Comparison of ENCODE assay signal across 12 cellular contexts in genomic region chr2:9001778-9002177, GRCh38. TPM values are rescaled to one million over a fixed set of nuclear protein-coding genes. Genes with fewer than 3 reads are reported as not detected.
A peak's percentile ranks its signal among the peaks of the same experiment; 100 is the strongest.
DNase-seq lines count a peak whose midpoint lies in the region; ATAC-seq, FAIRE-seq and TF ChIP-seq lines count a peak whose summit lies in the region.
"Had no signal": no experiment of that assay in that cellular context is flagged by ENCODE, and none has a peak within 500 bp of the region (broad histone marks: within the 10 kb centered on the region; RNA-seq: fewer than 3 reads in every experiment).

No MANE protein-coding gene starts in this region.

- no peak overlapping the region for H3K9ac ChIP-seq in HUES6 (ENCODE audit: low read length)

- H3K27ac ChIP-seq in AG04450 (ENCODE audit: low read depth, low read length) (no peak overlapping the region), HUES6 (ENCODE audit: low read depth, low read length) (no peak overlapping the region)

- no peaks in the 10 kb centered on the region for H3K36me3 ChIP-seq in HUES6 (ENCODE audit: control insufficient read depth, insufficient read depth, low read length)
- no peaks in the 10 kb centered on the region for H3K36me3 ChIP-seq in bronchial epithelial cell (ENCODE audit: control insufficient read depth, insufficient read depth, low read length)

- H3K4me3 ChIP-seq in AG04450 (ENCODE audit: low read depth, low read length), result peak overlapping the region; percentile 75
- peak overlapping the region; percentile 94 for H3K4me3 ChIP-seq in HUES6 (ENCODE audit: low read depth, low read length)
- peak overlapping the region; percentile 80 for H3K4me3 ChIP-seq in bronchial epithelial cell (ENCODE audit: low read depth, low read length)

- H3K27me3 ChIP-seq in AG04450 (ENCODE audit: control insufficient read depth, insufficient read depth, low read length), result no peaks in the 10 kb centered on the region
- peaks cover 16% of the 10 kb centered on the region for H3K27me3 ChIP-seq in HUES6 (ENCODE audit: control insufficient read depth, insufficient read depth, low read length)
- H3K27me3 ChIP-seq in bronchial epithelial cell (ENCODE audit: control insufficient read depth, insufficient read depth, low read length), result no peaks in the 10 kb centered on the region

- CTCF ChIA-PET in AG04450 (lab: Charles Lee), result interaction anchor here (1.1 kb wide), 1 partner anchor 90 kb away, joined by 3 read pairs; no protein-coding TSS in a partner anchor

- H3K9me3 ChIP-seq in AG04450 (ENCODE audit: control insufficient read depth, insufficient read depth, low read length) (no peaks in the 10 kb centered on the region), HUES6 (ENCODE audit: control insufficient read depth, insufficient read depth, low read depth, low read length) (no peaks in the 10 kb centered on the region)

- POLR2A ChIA-PET in AG04450 (lab: Yijun Ruan, JAX), result no interaction called here

- peaks cover 43% of the 10 kb centered on the region for H3K4me1 Mint-ChIP-seq in mesothelial cell of epicardium

- FAIRE-seq in bronchial epithelial cell (lab: Jason Lieb, UNC), result no peak

- no peak for TF ChIP-seq CTCF in AG04450 (IDR thresholded peaks at IDR 0.05; ENCODE audit: low read depth, low read length)
- no peak for TF ChIP-seq CTCF in bronchial epithelial cell (IDR thresholded peaks at IDR 0.05; ENCODE audit: insufficient read depth, low read length, severe bottlenecking)
- TF ChIP-seq CTCF in mesothelial cell of epicardium (IDR thresholded peaks at IDR 0.05; ENCODE audit: unreplicated experiment), result no peak

- H3K27me3 Mint-ChIP-seq in mesothelial cell of epicardium (ENCODE audit: low read depth), result no peaks in the 10 kb centered on the region

- H3K36me3 Mint-ChIP-seq in mesothelial cell of epicardium, result peaks cover 3% of the 10 kb centered on the region

- H3K9me3 Mint-ChIP-seq in mesothelial cell of epicardium, result no peaks in the 10 kb centered on the region
- H3K9me3 Mint-ChIP-seq: activated T-cell treated with anti-CD3 and anti-CD28 coated beads, Interleukin-2, amount 50 U/mL, for 24 hours had no signal

- peak overlapping the region; percentile 84 for H3K4me3 Mint-ChIP-seq in mesothelial cell of epicardium

- DNase-seq in AG04450 (ENCODE audit: low read depth, low spot score) (no peak), bronchial epithelial cell (ENCODE audit: low read depth) (no peak), mesothelial cell of epicardium (ENCODE audit: low spot score in 2 of 2, unreplicated experiment in 2 of 2) (no peak), NCI-H1048 (lab: John Stamatoyannopoulos, UW) (no peak), hippocampal formation (lab: John Stamatoyannopoulos, UW) (no peak)
- no peak for DNase-seq in stimulated activated naive CD4-positive, alpha-beta T cell treated with Interleukin-2 at 50 U/mL for 16 hours (lab: John Stamatoyannopoulos, UW)
- DNase-seq: activated T-cell treated with anti-CD3 and anti-CD28 coated beads, Interleukin-2, amount 50 U/mL, for 24 hours; kidney glomerular epithelial cell; NCI-H1436; NCI-H82 had no signal

- no peak overlapping the region for H3K27ac Mint-ChIP-seq in mesothelial cell of epicardium
- H3K27ac Mint-ChIP-seq: activated T-cell treated with anti-CD3 and anti-CD28 coated beads, Interleukin-2, amount 50 U/mL, for 24 hours had no signal

- no peak for ATAC-seq in HG03378 (IDR thresholded peaks at IDR 0.05; ENCODE audit: unreplicated experiment)

- peaks cover 19% of the 10 kb centered on the region for H3K4me1 ChIP-seq in HUES6 (ENCODE audit: control insufficient read depth, insufficient read depth, low read length)

RNA-seq across cellular contexts. Expression of gene MBOAT2, which starts 1.7 kb away (rescaled TPM):
- polyA plus RNA-seq in AG04450 (2011; rRNA removed), result 59.2 and 75.2 TPM in 2 replicates
- polyA minus RNA-seq in AG04450 (2011; rRNA and poly(A)+ RNA removed), result 32.4 and 62.7 TPM in 2 replicates
- total RNA-seq in bronchial epithelial cell, result 93.3 and 145 TPM in 2 replicates
- total RNA-seq in mesothelial cell of epicardium, result 51.4 to 54.2 TPM (median 53.0 TPM) in 3 replicates
